In genomic region chr10:18551473-18551872, GRCh38 we compare ENCODE assay signal across 8 cellular contexts.
"Had no signal": no experiment of that assay in that cellular context is flagged by ENCODE, and none has a peak within 500 bp of the region (broad histone marks: within the 10 kb centered on the region; RNA-seq: fewer than 3 reads in every experiment).

No MANE protein-coding gene starts in this region.

- ATAC-seq: HCT116, HepG2 had no signal

- H3K9me3 ChIP-seq: HAP-1 had no signal

- DNase-seq: GM23248, GOT3, H7, HFFc6 had no signal

- H3K27ac ChIP-seq: GM23248, HL-60 had no signal

- H3K4me3 ChIP-seq: GM23248, HAP-1 had no signal

- FAIRE-seq: HepG2 had no signal
